Comparison of ENCODE assay signal across 20 cellular contexts in genomic region chr13:57988276-57988675, GRCh38.
A peak's percentile ranks its signal among the peaks of the same experiment; 100 is the strongest.
DNase-seq lines count a peak whose midpoint lies in the region; ATAC-seq, FAIRE-seq and TF ChIP-seq lines count a peak whose summit lies in the region.
"Had no signal": no experiment of that assay in that cellular context is flagged by ENCODE, and none has a peak within 500 bp of the region (broad histone marks: within the 10 kb centered on the region; RNA-seq: fewer than 3 reads in every experiment).

No MANE protein-coding gene starts in this region.

- no peak overlapping the region for H3K4me3 ChIP-seq in pancreas
- H3K4me3 ChIP-seq: A549; BLaER1 treated with 17β-estradiol and CSF1 and Interleukin-3, amounts not matched to agents 10 nM and 100 nM had no signal

- no peak overlapping the region for H3K27ac ChIP-seq in pancreas
- H3K27ac ChIP-seq: A549; BLaER1 treated with 17β-estradiol and CSF1 and Interleukin-3, amounts not matched to agents 10 nM and 100 nM; C4-2B had no signal

- H3K9me3 ChIP-seq in pancreas = no peaks in the 10 kb centered on the region
- H3K9me3 ChIP-seq: A549 had no signal

- no peaks in the 10 kb centered on the region for H3K36me3 ChIP-seq in pancreas
- H3K36me3 ChIP-seq: BLaER1 treated with 17β-estradiol and CSF1 and Interleukin-3, amounts not matched to agents 10 nM and 100 nM had no signal

- no peak for TF ChIP-seq CTCF in pancreas (IDR thresholded peaks at IDR 0.05)

- intact Hi-C loops in pancreas (cut with DNase I) = no loop called here

- ATAC-seq in pancreas = no peak
- ATAC-seq: A549 had no signal

- WGBS in pancreas, 2 donors = 76 to 91% methylated on average over 2 of the region's 2 CpGs

- FAIRE-seq in A204.1 (lab: Jason Lieb, UNC) = peak; percentile 58
- peak; percentile 76 for FAIRE-seq in pancreas (lab: Jason Lieb, UNC)
- FAIRE-seq: A549, D721Med, G401.6, GM12891, GM19239 had no signal

- no peaks in the 10 kb centered on the region for H3K27me3 ChIP-seq in pancreas
- H3K27me3 ChIP-seq: BLaER1 treated with 17β-estradiol and CSF1 and Interleukin-3, amounts not matched to agents 10 nM and 100 nM had no signal

- DNase-seq in SK-N-DZ (ENCODE audit: low spot score) (peak; percentile 30), pancreas (no peak), NCI-H187 treated with DMSO at 0.1 percent for 48 hours (lab: John Stamatoyannopoulos, UW) (no peak), RPMI8226 (no peak)
- DNase-seq: 8988T; AML-193; Calu3; CD4-positive, alpha-beta memory T cell; CD8-positive, alpha-beta memory T cell; COR-L47; DMS79 treated with DMSO at 0.1 percent for 48 hours; GF-D8 had no signal

- no peaks in the 10 kb centered on the region for H3K4me1 ChIP-seq in pancreas
- H3K4me1 ChIP-seq: A549; BLaER1 treated with 17β-estradiol and CSF1 and Interleukin-3, amounts not matched to agents 10 nM and 100 nM had no signal
